In the genomic region with DNA sequence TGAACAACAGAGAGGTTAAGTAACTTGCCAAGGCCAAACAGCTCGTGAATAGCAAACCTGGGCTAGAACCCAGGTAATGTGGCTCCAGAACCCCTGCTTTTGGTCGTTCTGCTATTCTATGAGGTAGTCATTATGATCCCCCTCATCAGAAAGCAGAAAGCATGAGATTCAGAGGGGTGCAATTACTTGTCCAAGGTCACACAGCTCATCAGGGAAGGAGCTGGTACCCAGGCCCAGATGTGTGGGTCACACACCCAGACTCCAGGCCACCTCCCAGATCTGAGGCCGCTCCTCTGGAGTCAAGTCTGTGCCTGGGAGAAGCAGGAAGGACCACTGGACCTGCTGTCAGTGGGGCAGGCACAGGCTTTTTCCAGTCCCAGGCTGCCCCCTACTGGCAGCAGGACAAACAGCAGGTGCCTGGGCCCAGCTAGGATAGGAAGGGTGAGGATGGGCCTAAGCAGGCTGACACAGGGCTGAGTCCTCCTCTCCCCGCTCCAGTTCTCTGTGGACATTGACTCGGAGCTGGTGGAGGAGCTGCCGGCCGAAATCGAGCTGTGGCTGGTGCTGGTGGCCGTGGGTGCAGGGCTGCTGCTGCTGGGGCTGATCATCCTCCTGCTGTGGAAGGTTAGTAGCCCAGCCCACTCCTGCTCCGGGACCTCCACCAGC, we compare ENCODE assay signal across 8 cellular contexts. TPM values are rescaled to one million over a fixed set of nuclear protein-coding genes. Genes with fewer than 3 reads are reported as not detected.
DNase-seq lines count a peak whose midpoint lies in the region; ATAC-seq and TF ChIP-seq lines count a peak whose summit lies in the region.

No MANE protein-coding gene starts in this region.

- no peak overlapping the region for H3K27ac Mint-ChIP-seq in Caco-2 (ENCODE audit: unreplicated experiment)
- no peak overlapping the region for H3K27ac Mint-ChIP-seq in central memory CD8-positive, alpha-beta T cell (ENCODE audit: low read depth)

- 36% methylated on average over 10 of the region's 10 CpGs for WGBS in liver

- H3K4me3 Mint-ChIP-seq in Caco-2 (ENCODE audit: unreplicated experiment), result no peak overlapping the region
- no peak overlapping the region for H3K4me3 Mint-ChIP-seq in central memory CD8-positive, alpha-beta T cell

- intact Hi-C loops in Caco-2 (cut with micrococcal nuclease; ENCODE audit: unreplicated experiment), result loop anchor here (1.0 kb wide), 1 partner anchor 60 kb away; no protein-coding TSS in a partner anchor

- no peaks in the 10 kb centered on the region for H3K9me3 Mint-ChIP-seq in Caco-2 (ENCODE audit: unreplicated experiment)
- H3K9me3 Mint-ChIP-seq in central memory CD8-positive, alpha-beta T cell, result no peaks in the 10 kb centered on the region

- H3K4me1 Mint-ChIP-seq in Caco-2 (ENCODE audit: low read depth, unreplicated experiment), result no peaks in the 10 kb centered on the region
- no peaks in the 10 kb centered on the region for H3K4me1 Mint-ChIP-seq in central memory CD8-positive, alpha-beta T cell

- CTCF ChIA-PET in Caco-2 (lab: Charles Lee), result interaction anchor here (0.6 to 1.3 kb wide), 4 partner anchors 62 to 226 kb away, joined by 3 to 11 read pairs (median 4); no protein-coding TSS in a partner anchor

- H3K9me3 ChIP-seq in Caco-2 (no peaks in the 10 kb centered on the region), liver (ENCODE audit: control insufficient read depth in 4 of 4, low read length in 3 of 4) (no peaks in the 10 kb centered on the region)

- H3K4me3 ChIP-seq in Caco-2 (ENCODE audit: low read depth, low read length), result no peak overlapping the region
- H3K4me3 ChIP-seq in liver (ENCODE audit: low read depth in 1 of 3, low read length in 3 of 3), result no peak overlapping the region

- no TSS peak for BruUV-seq in Caco-2 (replicated peaks; lab: Mats Ljungman, UMichigan)

- TF ChIP-seq CTCF in Caco-2 (IDR thresholded peaks at IDR 0.05; ENCODE audit: insufficient read depth in 1 of 2, low read depth in 1 of 2, low read length in 1 of 2, severe bottlenecking in 1 of 2, unreplicated experiment in 1 of 2) (peak; percentile 74 to 75), liver (IDR thresholded peaks at IDR 0.05; ENCODE audit: low read depth, low read length, missing input control) (peak; percentile 92)

- H3K27me3 ChIP-seq in Caco-2 (replicated peaks; ENCODE audit: control insufficient read depth, insufficient read depth, low read length), result no peaks in the 10 kb centered on the region
- no peaks in the 10 kb centered on the region for H3K27me3 ChIP-seq in liver (ENCODE audit: control insufficient read depth in 4 of 4, insufficient read depth in 4 of 4, low read length in 3 of 4)

- ATAC-seq in central memory CD8-positive, alpha-beta T cell (replicated peaks; ENCODE audit: extremely low read depth, poor library complexity, severe bottlenecking), result peak; percentile 83
- ATAC-seq in GM18873 (IDR thresholded peaks at IDR 0.05; ENCODE audit: low FRiP score, unreplicated experiment), result no peak

- H3K36me3 Mint-ChIP-seq in Caco-2 (ENCODE audit: insufficient read depth, unreplicated experiment), result no peaks in the 10 kb centered on the region
- peaks cover 4% of the 10 kb centered on the region for H3K36me3 Mint-ChIP-seq in central memory CD8-positive, alpha-beta T cell (ENCODE audit: insufficient read depth)

- POLR2A ChIA-PET in Caco-2 (lab: Charles Lee), result no interaction called here

- no peaks in the 10 kb centered on the region for H3K4me1 ChIP-seq in Caco-2
- H3K4me1 ChIP-seq in liver (ENCODE audit: control insufficient read depth in 4 of 4, insufficient read depth in 4 of 4, low read length in 3 of 4), result no peaks in the 10 kb centered on the region

- peak; percentile 88 to 96 for TF ChIP-seq RAD21 in liver (IDR thresholded peaks at IDR 0.05)

- H3K27me3 Mint-ChIP-seq in Caco-2 (ENCODE audit: insufficient read depth, unreplicated experiment), result no peaks in the 10 kb centered on the region
- H3K27me3 Mint-ChIP-seq in central memory CD8-positive, alpha-beta T cell, result no peaks in the 10 kb centered on the region

- H3K27ac ChIP-seq in liver (ENCODE audit: low read depth in 1 of 2, low read length in 2 of 2), result no peak overlapping the region

- H3K36me3 ChIP-seq in Caco-2 (ENCODE audit: control insufficient read depth, insufficient read depth, low read length), result no peaks in the 10 kb centered on the region
- H3K36me3 ChIP-seq in liver (ENCODE audit: control insufficient read depth in 4 of 4, insufficient read depth in 3 of 4, low read depth in 1 of 4, low read length in 3 of 4), result no peaks in the 10 kb centered on the region

- H3K9ac ChIP-seq in liver (ENCODE audit: low read depth in 1 of 2, low read length in 2 of 2), result no peak overlapping the region

- peak; percentile 63 to 75 for DNase-seq in Caco-2
- peak; percentile 69 for DNase-seq in HCEC 1CT
- peak; percentile 45 for DNase-seq in NCI-H226
- DNase-seq in activated CD4-positive, CD25-positive, alpha-beta regulatory T cell treated with anti-CD3 and anti-CD28 coated beads, Interleukin-2, amount 50 U/mL, for 72 hours, result peak; percentile 84
- peak; percentile 54 to 72 for DNase-seq in central memory CD8-positive, alpha-beta T cell (ENCODE audit: low spot score in 2 of 2)
- DNase-seq in stimulated activated CD8-positive, alpha-beta memory T cell treated with anti-CD3 and anti-CD28 coated beads, Interleukin-12 subunit alpha, Interleukin-12 subunit beta, amount 100 ng/mL, for 4 hours (ENCODE audit: low read depth), result peak; percentile 51

TF ChIP-seq in liver, 16 proteins besides CTCF, POLR2A, EP300 and RAD21:
- TF ChIP-seq, protein P1, sequence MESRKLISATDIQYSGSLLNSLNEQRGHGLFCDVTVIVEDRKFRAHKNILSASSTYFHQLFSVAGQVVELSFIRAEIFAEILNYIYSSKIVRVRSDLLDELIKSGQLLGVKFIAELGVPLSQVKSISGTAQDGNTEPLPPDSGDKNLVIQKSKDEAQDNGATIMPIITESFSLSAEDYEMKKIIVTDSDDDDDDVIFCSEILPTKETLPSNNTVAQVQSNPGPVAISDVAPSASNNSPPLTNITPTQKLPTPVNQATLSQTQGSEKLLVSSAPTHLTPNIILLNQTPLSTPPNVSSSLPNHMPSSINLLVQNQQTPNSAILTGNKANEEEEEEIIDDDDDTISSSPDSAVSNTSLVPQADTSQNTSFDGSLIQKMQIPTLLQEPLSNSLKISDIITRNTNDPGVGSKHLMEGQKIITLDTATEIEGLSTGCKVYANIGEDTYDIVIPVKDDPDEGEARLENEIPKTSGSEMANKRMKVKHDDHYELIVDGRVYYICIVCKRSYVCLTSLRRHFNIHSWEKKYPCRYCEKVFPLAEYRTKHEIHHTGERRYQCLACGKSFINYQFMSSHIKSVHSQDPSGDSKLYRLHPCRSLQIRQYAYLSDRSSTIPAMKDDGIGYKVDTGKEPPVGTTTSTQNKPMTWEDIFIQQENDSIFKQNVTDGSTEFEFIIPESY (IDR thresholded peaks at IDR 0.05), result no peak
- TF ChIP-seq RXRA (IDR thresholded peaks at IDR 0.05) (no peak), HNF4A (conservative IDR thresholded peaks at IDR 0.05) (no peak), FOXA2 (IDR thresholded peaks at IDR 0.05) (no peak), SP1 (IDR thresholded peaks at IDR 0.05) (no peak), JUND (IDR thresholded peaks at IDR 0.05) (no peak), EGR1 (IDR thresholded peaks at IDR 0.05; ENCODE audit: low read depth in 2 of 2) (no peak), FOXA1 (IDR thresholded peaks at IDR 0.05) (no peak)
- TF ChIP-seq, protein P2, sequence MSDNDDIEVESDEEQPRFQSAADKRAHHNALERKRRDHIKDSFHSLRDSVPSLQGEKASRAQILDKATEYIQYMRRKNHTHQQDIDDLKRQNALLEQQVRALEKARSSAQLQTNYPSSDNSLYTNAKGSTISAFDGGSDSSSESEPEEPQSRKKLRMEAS (IDR thresholded peaks at IDR 0.05), result no peak
TF ChIP-seq in liver: peak in this region for 0.

RNA-seq across cellular contexts. Expression of a gene that starts 7.8 kb away (rescaled TPM):
- 10.5 and 15.2 TPM in 2 replicates for total RNA-seq in Caco-2 (2022)
- total RNA-seq in liver, result 10 to 100 TPM in 1 of 2 donors, 1 to 10 TPM in 1; 8.6 to 24.5 TPM
- polyA plus RNA-seq in liver, result 10 to 100 TPM; 32.4 to 36.6 TPM

RNA-seq across cellular contexts. Expression of a gene that starts 31.5 kb away (rescaled TPM):
- total RNA-seq in Caco-2 (2022) (10.4 and 14.7 TPM in 2 replicates), liver (1 to 10 TPM in 1 of 2 donors, under 1 TPM in 1; 0.79 to 4.4 TPM)
- 1 to 10 TPM; 1.1 to 1.8 TPM for polyA plus RNA-seq in liver

RNA-seq across cellular contexts. Expression of a gene that starts 42.6 kb away (rescaled TPM):
- total RNA-seq in Caco-2 (2022), result 2.2 and 3.4 TPM in 2 replicates
- under 1 TPM; 0.50 to 0.84 TPM for total RNA-seq in liver
- under 1 TPM in 1 of 2 donors, not detected in 1; 0.67 TPM for polyA plus RNA-seq in liver
